28 cellular contexts compared by ENCODE assay signal in the genomic region with DNA sequence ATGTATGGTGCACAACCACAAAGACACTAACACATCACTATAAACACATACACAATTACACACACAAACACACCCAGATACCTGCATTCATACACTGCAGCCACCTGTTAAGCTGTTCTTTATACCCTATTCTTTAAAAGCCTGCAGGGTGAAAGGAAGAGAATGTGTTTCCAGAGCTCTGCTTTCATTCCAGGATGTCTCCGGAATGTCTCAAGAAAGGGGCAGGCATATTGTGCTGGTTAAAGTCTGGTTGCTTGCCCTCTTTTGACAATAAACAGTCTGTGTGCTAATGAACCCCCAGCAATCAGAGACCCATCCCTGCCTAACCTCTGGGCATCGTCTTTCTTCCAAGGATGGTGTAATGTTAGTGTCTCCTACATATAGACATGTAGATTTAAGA.
"Had no signal": no experiment of that assay in that cellular context is flagged by ENCODE, and none has a peak within 500 bp of the region (broad histone marks: within the 10 kb centered on the region; RNA-seq: fewer than 3 reads in every experiment).

No MANE protein-coding gene starts in this region.

- H3K4me1 Mint-ChIP-seq: activated CD4-positive, alpha-beta T cell treated with anti-CD3 and anti-CD28 coated beads, Interleukin-2, amount 10 ng/mL, durations not matched to agents 24 days and 14 days; activated naive CD4-positive, alpha-beta T cell treated with anti-CD3 and anti-CD28 coated beads, Interleukin-2, amount 50 U/mL, for 24 hours; activated naive CD8-positive, alpha-beta T cell treated with anti-CD3 and anti-CD28 coated beads, Interleukin-2, amount 10 ng/mL, durations not matched to agents 7 days and 5 days; central memory CD8-positive, alpha-beta T cell had no signal

- DNase-seq: activated CD4-positive, alpha-beta T cell treated with anti-CD3 and anti-CD28 coated beads, Interleukin-2, amount 10 ng/mL, durations not matched to agents 24 days and 14 days; activated CD4-positive, alpha-beta T cell treated with anti-CD3 and anti-CD28 coated beads, Interleukin-2, amount 50 U/mL, for 4 hours; activated CD8-positive, alpha-beta T cell treated with anti-CD3 and anti-CD28 coated beads, Interleukin-2, amount 10 ng/mL, durations not matched to agents 7 days and 5 days; activated gamma-delta T cell; activated naive CD4-positive, alpha-beta T cell treated with Interleukin-2 at 50 U/mL for 16 hours; activated naive CD8-positive, alpha-beta T cell treated with anti-CD3 and anti-CD28 coated beads, Interleukin-2, amount 10 ng/mL, durations not matched to agents 7 days and 5 days; activated T-cell treated with anti-CD3 and anti-CD28 coated beads, Interleukin-2, amount 50 U/mL, for 24 hours; amygdala; Karpas-422; NCI-H1105; NCI-H1417 treated with DMSO at 0.1 percent for 48 hours; NCI-H187 treated with DMSO at 0.1 percent for 48 hours; NCI-H2081; NCI-H345; NCI-H524 treated with DMSO at 0.1 percent for 48 hours; NK-92 treated with Interleukin-12 subunit alpha and Interleukin-12 subunit beta, amount 100 ng/mL, for 24 hours; PC-9; Right ventricle myocardium superior; SW 1271; T-helper 1 cell; T-helper 2 cell; T-helper 9 cell had no signal

- H3K4me3 Mint-ChIP-seq: activated CD4-positive, alpha-beta T cell treated with anti-CD3 and anti-CD28 coated beads, Interleukin-2, amount 10 ng/mL, durations not matched to agents 24 days and 14 days; activated CD8-positive, alpha-beta T cell treated with anti-CD3 and anti-CD28 coated beads, Interleukin-2, amount 10 ng/mL, durations not matched to agents 7 days and 5 days; activated naive CD4-positive, alpha-beta T cell treated with anti-CD3 and anti-CD28 coated beads, Interleukin-2, amount 50 U/mL, for 24 hours; activated naive CD8-positive, alpha-beta T cell treated with anti-CD3 and anti-CD28 coated beads, Interleukin-2, amount 10 ng/mL, durations not matched to agents 7 days and 5 days; activated T-cell treated with anti-CD3 and anti-CD28 coated beads, Interleukin-2, amount 50 U/mL, for 24 hours; central memory CD8-positive, alpha-beta T cell had no signal

- H3K4me3 ChIP-seq: ascending aorta, cardiac muscle cell, PC-9 had no signal

- H3K4me2 ChIP-seq: PC-9 had no signal

- H3K4me1 ChIP-seq: ascending aorta had no signal

- H3K27ac Mint-ChIP-seq: activated CD4-positive, alpha-beta T cell treated with anti-CD3 and anti-CD28 coated beads, Interleukin-2, amount 10 ng/mL, durations not matched to agents 24 days and 14 days; activated CD8-positive, alpha-beta T cell treated with anti-CD3 and anti-CD28 coated beads, Interleukin-2, amount 10 ng/mL, durations not matched to agents 7 days and 5 days; activated naive CD4-positive, alpha-beta T cell treated with anti-CD3 and anti-CD28 coated beads, Interleukin-2, amount 50 U/mL, for 24 hours; activated naive CD8-positive, alpha-beta T cell treated with anti-CD3 and anti-CD28 coated beads, Interleukin-2, amount 10 ng/mL, durations not matched to agents 7 days and 5 days; activated T-cell treated with anti-CD3 and anti-CD28 coated beads, Interleukin-2, amount 50 U/mL, for 24 hours; activated T-helper 2 cell treated with anti-CD3 and anti-CD28 coated beads, Interferon-gamma antibody, Interleukin-2, Interleukin-4, amounts not matched to agents 10 μg/mL and 5 μg/mL and 100 μg/mL, durations not matched to agents 14 hours and 24 hours and 36 hours had no signal

- H3K9me3 Mint-ChIP-seq: activated CD4-positive, alpha-beta T cell treated with anti-CD3 and anti-CD28 coated beads, Interleukin-2, amount 10 ng/mL, durations not matched to agents 24 days and 14 days; activated naive CD4-positive, alpha-beta T cell treated with anti-CD3 and anti-CD28 coated beads, Interleukin-2, amount 50 U/mL, for 24 hours; activated naive CD8-positive, alpha-beta T cell treated with anti-CD3 and anti-CD28 coated beads, Interleukin-2, amount 10 ng/mL, durations not matched to agents 7 days and 5 days; activated T-cell treated with anti-CD3 and anti-CD28 coated beads, Interleukin-2, amount 50 U/mL, for 24 hours; activated T-helper 2 cell treated with anti-CD3 and anti-CD28 coated beads, Interferon-gamma antibody, Interleukin-2, Interleukin-4, amounts not matched to agents 10 μg/mL and 5 μg/mL and 100 μg/mL, durations not matched to agents 14 hours and 24 hours and 36 hours; central memory CD8-positive, alpha-beta T cell had no signal

- ATAC-seq: activated CD8-positive, alpha-beta T cell treated with anti-CD3 and anti-CD28 coated beads, Interleukin-2, amount 10 ng/mL, durations not matched to agents 7 days and 5 days had no signal

- H3K36me3 Mint-ChIP-seq: activated naive CD4-positive, alpha-beta T cell treated with anti-CD3 and anti-CD28 coated beads, Interleukin-2, amount 50 U/mL, for 24 hours; activated naive CD8-positive, alpha-beta T cell treated with anti-CD3 and anti-CD28 coated beads, Interleukin-2, amount 10 ng/mL, durations not matched to agents 7 days and 5 days had no signal

- H3K36me3 ChIP-seq: cardiac muscle cell had no signal

- H3K27ac ChIP-seq: ascending aorta, cardiac muscle cell, PC-9, VCaP had no signal

- H3K27me3 ChIP-seq: ascending aorta, cardiac muscle cell had no signal
